ENCODE assay signal across 18 cellular contexts in the genomic region with DNA sequence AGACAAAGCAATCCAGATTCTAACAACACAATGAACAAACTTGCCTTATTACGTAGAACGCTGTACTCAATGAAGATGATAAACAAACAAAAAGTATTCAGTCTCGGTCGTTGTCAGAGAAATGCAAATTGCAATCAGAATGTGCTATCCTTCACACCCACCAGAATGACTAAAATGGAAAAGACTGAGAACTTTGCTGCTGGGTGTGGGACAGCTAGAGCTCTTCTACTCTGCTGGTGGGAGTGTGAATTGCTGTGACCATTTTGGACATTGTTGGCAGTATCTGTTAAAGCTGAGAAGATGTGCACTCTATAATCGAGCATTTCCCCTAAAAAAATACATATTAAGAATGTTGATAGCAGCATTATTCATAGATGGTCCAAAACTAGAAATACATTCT.
"Had no signal": no experiment of that assay in that cellular context is flagged by ENCODE, and none has a peak within 500 bp of the region (broad histone marks: within the 10 kb centered on the region; RNA-seq: fewer than 3 reads in every experiment).

No MANE protein-coding gene starts in this region.

- H3K36me3 Mint-ChIP-seq: activated CD4-positive, alpha-beta memory T cell treated with anti-CD3 and anti-CD28 coated beads for 36 hours had no signal

- H3K4me3 Mint-ChIP-seq: activated CD4-positive, alpha-beta memory T cell treated with anti-CD3 and anti-CD28 coated beads for 36 hours; activated T-cell treated with anti-CD3 and anti-CD28 coated beads, Interleukin-2, amount 50 U/mL, for 72 hours; memory B cell; naive thymus-derived CD4-positive, alpha-beta T cell; stimulated activated memory B cell treated with anti-CD40 and anti-IgM and Interleukin-4, amounts not matched to agents 10 μg/mL and 1 μg/mL and 100 μg/mL, for 72 hours had no signal

- H3K27ac Mint-ChIP-seq: activated CD4-positive, alpha-beta memory T cell treated with anti-CD3 and anti-CD28 coated beads for 36 hours; activated T-cell treated with anti-CD3 and anti-CD28 coated beads, Interleukin-2, amount 50 U/mL, for 72 hours; memory B cell; naive thymus-derived CD4-positive, alpha-beta T cell; stimulated activated memory B cell treated with anti-CD40 and anti-IgM and Interleukin-4, amounts not matched to agents 10 μg/mL and 1 μg/mL and 100 μg/mL, for 72 hours had no signal

- H3K27ac ChIP-seq: esophagus muscularis mucosa, tibial artery, vagina had no signal

- H3K4me3 ChIP-seq: esophagus muscularis mucosa, mucosa of descending colon, tibial artery, vagina had no signal

- FAIRE-seq: bronchial epithelial cell had no signal

- H3K4me1 ChIP-seq: tibial artery, vagina had no signal

- H3K27me3 Mint-ChIP-seq: activated CD4-positive, alpha-beta memory T cell treated with anti-CD3 and anti-CD28 coated beads for 36 hours; memory B cell; naive thymus-derived CD4-positive, alpha-beta T cell; stimulated activated memory B cell treated with anti-CD40 and anti-IgM and Interleukin-4, amounts not matched to agents 10 μg/mL and 1 μg/mL and 100 μg/mL, for 72 hours had no signal

- H3K9me3 Mint-ChIP-seq: activated CD4-positive, alpha-beta memory T cell treated with anti-CD3 and anti-CD28 coated beads for 36 hours; activated T-cell treated with anti-CD3 and anti-CD28 coated beads, Interleukin-2, amount 50 U/mL, for 72 hours; stimulated activated memory B cell treated with anti-CD40 and anti-IgM and Interleukin-4, amounts not matched to agents 10 μg/mL and 1 μg/mL and 100 μg/mL, for 72 hours had no signal

- H3K9me3 ChIP-seq: esophagus muscularis mucosa, mucosa of descending colon, tibial artery, vagina had no signal

- ATAC-seq: activated T-cell treated with anti-CD3 and anti-CD28 coated beads, Interleukin-2, amount 50 U/mL, for 72 hours; left ventricle myocardium superior; mucosa of descending colon; naive thymus-derived CD4-positive, alpha-beta T cell; stimulated activated memory B cell treated with anti-CD40 and anti-IgM and Interleukin-4, amounts not matched to agents 10 μg/mL and 1 μg/mL and 100 μg/mL, for 72 hours had no signal

- H3K4me1 Mint-ChIP-seq: memory B cell; stimulated activated memory B cell treated with anti-CD40 and anti-IgM and Interleukin-4, amounts not matched to agents 10 μg/mL and 1 μg/mL and 100 μg/mL, for 72 hours had no signal

- DNase-seq: activated CD4-positive, alpha-beta memory T cell treated with anti-CD3 and anti-CD28 coated beads for 36 hours; activated CD4-positive, alpha-beta T cell treated with anti-CD3 and anti-CD28 coated beads for 1 hour; activated gamma-delta T cell treated with Interleukin-2 at 50 U/mL for 16 hours; activated T-cell treated with anti-CD3 and anti-CD28 coated beads, Interleukin-2, amount 50 U/mL, for 72 hours; foreskin fibroblast; hypothalamus; left ventricle myocardium superior; mucosa of descending colon; naive thymus-derived CD4-positive, alpha-beta T cell; retina; T-helper 1 cell; T1000; tibial artery had no signal
